Comparison of ENCODE assay signal across 1 cellular context in genomic region chr3:127817331-127817821, GRCh38.
TF ChIP-seq lines count a peak whose summit lies in the region.

No MANE protein-coding gene starts in this region.

TF ChIP-seq in IMR-90, 13 proteins besides CTCF, POLR2A, EP300 and RAD21:
- TF ChIP-seq BHLHE40 (IDR thresholded peaks at IDR 0.05; ENCODE audit: low read depth, low read length) (no peak), FOS (IDR thresholded peaks at IDR 0.05; ENCODE audit: low read depth, low read length) (peak; percentile 27; the same call in 1 of the 2 replicates), CEBPB (IDR thresholded peaks at IDR 0.05; ENCODE audit: low read depth, low read length) (peak; percentile 99)
